1 cellular context compared by ENCODE assay signal in the genomic region with DNA sequence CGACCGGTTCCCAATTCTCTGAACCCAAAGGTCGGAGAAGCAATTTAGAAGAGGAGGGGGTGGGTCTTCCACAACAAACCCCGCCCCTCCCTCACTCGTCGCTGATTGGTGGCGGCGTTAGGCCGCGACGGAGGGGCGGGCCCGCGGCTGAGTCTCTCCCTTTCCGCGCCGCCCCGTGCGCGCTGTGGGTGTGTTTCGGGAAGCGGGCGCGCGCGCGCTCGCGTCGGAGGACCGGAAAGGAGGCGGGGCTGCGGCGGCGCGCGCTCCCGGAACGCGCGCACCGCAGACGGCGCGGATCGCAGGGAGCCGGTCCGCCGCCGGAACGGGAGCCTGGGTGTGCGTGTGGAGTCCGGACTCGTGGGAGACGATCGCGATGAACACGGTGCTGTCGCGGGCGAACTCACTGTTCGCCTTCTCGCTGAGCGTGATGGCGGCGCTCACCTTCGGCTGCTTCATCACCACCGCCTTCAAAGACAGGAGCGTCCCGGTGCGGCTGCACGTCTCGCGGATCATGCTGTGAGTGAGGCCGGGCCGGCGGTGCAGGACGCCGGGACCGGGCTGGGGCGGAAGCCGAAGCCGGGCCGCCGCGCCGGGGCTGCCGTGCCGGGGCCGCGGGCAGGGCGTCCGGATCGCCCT.
TF ChIP-seq lines count a peak whose summit lies in the region.

SPCS3 (plus strand) TSS at position 263 of the 636 bp plus-strand sequence; CDS start at position 374, 111 bp downstream.

TF ChIP-seq in K562, 482 proteins besides CTCF, POLR2A, EP300 and RAD21 (continued from another document and continues in another):
- 0 out of 4 replicates have a peak, but pooled peaks of 1 of the 2 experiments have one; percentile 31 for TF ChIP-seq TRIM24 (IDR thresholded peaks at IDR 0.05)
- TF ChIP-seq, protein P1, sequence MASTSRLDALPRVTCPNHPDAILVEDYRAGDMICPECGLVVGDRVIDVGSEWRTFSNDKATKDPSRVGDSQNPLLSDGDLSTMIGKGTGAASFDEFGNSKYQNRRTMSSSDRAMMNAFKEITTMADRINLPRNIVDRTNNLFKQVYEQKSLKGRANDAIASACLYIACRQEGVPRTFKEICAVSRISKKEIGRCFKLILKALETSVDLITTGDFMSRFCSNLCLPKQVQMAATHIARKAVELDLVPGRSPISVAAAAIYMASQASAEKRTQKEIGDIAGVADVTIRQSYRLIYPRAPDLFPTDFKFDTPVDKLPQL (IDR thresholded peaks at IDR 0.05; ENCODE audit: extremely low read depth, insufficient read length), result no peak
- TF ChIP-seq SIX5 (IDR thresholded peaks at IDR 0.05; ENCODE audit: borderline replicate concordance in 1 of 2, insufficient read depth in 1 of 2, low read depth in 1 of 2, low read length in 2 of 2), result no peak
- TF ChIP-seq RBM22 (IDR thresholded peaks at IDR 0.05; ENCODE audit: low read depth, low read length, poor library complexity, severe bottlenecking), result no peak
- TF ChIP-seq NFATC3 (IDR thresholded peaks at IDR 0.05), result no peak
- TF ChIP-seq ZNF23 (CRISPR knock-in tag; IDR thresholded peaks at IDR 0.05), result no peak
- TF ChIP-seq NCOR1 (IDR thresholded peaks at IDR 0.05), result no peak
- no peak for TF ChIP-seq SRSF9 (IDR thresholded peaks at IDR 0.05; ENCODE audit: borderline replicate concordance, low read depth, low read length)
- TF ChIP-seq ZNF511 (CRISPR knock-in tag; IDR thresholded peaks at IDR 0.05), result peak; percentile 60
- peak; percentile 76 for TF ChIP-seq RB1 (IDR thresholded peaks at IDR 0.05; ENCODE audit: low read depth)
- TF ChIP-seq LEF1 (IDR thresholded peaks at IDR 0.05), result no peak
- no peak for TF ChIP-seq ZBTB17 (CRISPR knock-in tag; IDR thresholded peaks at IDR 0.05)
- no peak for TF ChIP-seq ZZZ3 (IDR thresholded peaks at IDR 0.05)
- no peak for TF ChIP-seq PHTF2 (CRISPR knock-in tag; IDR thresholded peaks at IDR 0.05)
- TF ChIP-seq ZNF583 (CRISPR knock-in tag; IDR thresholded peaks at IDR 0.05), result 0 out of 2 replicates have a peak, but pooled peaks have one; percentile 12
- no peak for TF ChIP-seq BCL6 (CRISPR knock-in tag; IDR thresholded peaks at IDR 0.05)
- TF ChIP-seq ZNF384 (IDR thresholded peaks at IDR 0.05; ENCODE audit: low read depth, low read length), result no peak
- 0 out of 2 replicates have a peak, but pooled peaks have one; percentile 51 for TF ChIP-seq MBD2 (IDR thresholded peaks at IDR 0.05; ENCODE audit: borderline replicate concordance, low read depth)
- no peak for TF ChIP-seq HNRNPUL1 (IDR thresholded peaks at IDR 0.05; ENCODE audit: low read length)
- no peak for TF ChIP-seq POLR3G (IDR thresholded peaks at IDR 0.05; ENCODE audit: extremely low read depth, insufficient read length, insufficient replicate concordance)
- TF ChIP-seq FOXK2 (conservative IDR thresholded peaks at IDR 0.05 in 1 of 2, IDR thresholded peaks at IDR 0.05 in 1 of 2; ENCODE audit: low read depth in 2 of 2), result peak in 1 of 2 experiments; percentile 31; a peak in 1 of 4 replicates
- no peak for TF ChIP-seq ZNF217 (CRISPR knock-in tag; IDR thresholded peaks at IDR 0.05)
- TF ChIP-seq, protein P2, sequence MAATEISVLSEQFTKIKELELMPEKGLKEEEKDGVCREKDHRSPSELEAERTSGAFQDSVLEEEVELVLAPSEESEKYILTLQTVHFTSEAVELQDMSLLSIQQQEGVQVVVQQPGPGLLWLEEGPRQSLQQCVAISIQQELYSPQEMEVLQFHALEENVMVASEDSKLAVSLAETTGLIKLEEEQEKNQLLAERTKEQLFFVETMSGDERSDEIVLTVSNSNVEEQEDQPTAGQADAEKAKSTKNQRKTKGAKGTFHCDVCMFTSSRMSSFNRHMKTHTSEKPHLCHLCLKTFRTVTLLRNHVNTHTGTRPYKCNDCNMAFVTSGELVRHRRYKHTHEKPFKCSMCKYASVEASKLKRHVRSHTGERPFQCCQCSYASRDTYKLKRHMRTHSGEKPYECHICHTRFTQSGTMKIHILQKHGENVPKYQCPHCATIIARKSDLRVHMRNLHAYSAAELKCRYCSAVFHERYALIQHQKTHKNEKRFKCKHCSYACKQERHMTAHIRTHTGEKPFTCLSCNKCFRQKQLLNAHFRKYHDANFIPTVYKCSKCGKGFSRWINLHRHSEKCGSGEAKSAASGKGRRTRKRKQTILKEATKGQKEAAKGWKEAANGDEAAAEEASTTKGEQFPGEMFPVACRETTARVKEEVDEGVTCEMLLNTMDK (IDR thresholded peaks at IDR 0.05; ENCODE audit: borderline replicate concordance, insufficient read depth, low read depth, low read length, poor library complexity, severe bottlenecking), result no peak
- no peak; a peak in 1 of 4 replicates for TF ChIP-seq NONO (IDR thresholded peaks at IDR 0.05; ENCODE audit: low read depth in 2 of 2, low read length in 1 of 2)
- TF ChIP-seq MXI1 (IDR thresholded peaks at IDR 0.05; ENCODE audit: low read depth, low read length), result no peak
- TF ChIP-seq ZKSCAN1 (IDR thresholded peaks at IDR 0.05; ENCODE audit: low read depth, low read length), result no peak
- no peak for TF ChIP-seq ZNF224 (CRISPR knock-in tag; IDR thresholded peaks at IDR 0.05)
- no peak for TF ChIP-seq ASH1L (IDR thresholded peaks at IDR 0.05; ENCODE audit: borderline replicate concordance, low read depth, partially characterized antibody)
- TF ChIP-seq MEIS2 (IDR thresholded peaks at IDR 0.05; ENCODE audit: partially characterized antibody), result peak; percentile 37
- TF ChIP-seq TFE3 (CRISPR knock-in tag; IDR thresholded peaks at IDR 0.05), result no peak
- no peak for TF ChIP-seq GABPA (tag; conservative IDR thresholded peaks at IDR 0.05; ENCODE audit: low read depth)
- TF ChIP-seq SMAD2 (IDR thresholded peaks at IDR 0.05; ENCODE audit: low read depth, low read length), result no peak
- no peak for TF ChIP-seq ZNF77 (CRISPR knock-in tag; IDR thresholded peaks at IDR 0.05)
- TF ChIP-seq CHD1 (IDR thresholded peaks at IDR 0.05; ENCODE audit: low read length), result peak; percentile 69
- TF ChIP-seq CBX2 (IDR thresholded peaks at IDR 0.05; ENCODE audit: insufficient read depth, low read length, poor library complexity, severe bottlenecking), result no peak
- TF ChIP-seq MTF1 (CRISPR knock-in tag; IDR thresholded peaks at IDR 0.05; ENCODE audit: borderline replicate concordance), result no peak
- no peak for TF ChIP-seq TFAM (CRISPR knock-in tag; conservative IDR thresholded peaks at IDR 0.05)
- TF ChIP-seq KDM2B (CRISPR knock-in tag; IDR thresholded peaks at IDR 0.05), result no peak
- TF ChIP-seq POLR2B (IDR thresholded peaks at IDR 0.05; ENCODE audit: low read depth, partially characterized antibody), result peak; percentile 71
- TF ChIP-seq ZNF395 (CRISPR knock-in tag; IDR thresholded peaks at IDR 0.05), result peak; percentile 54; the same call in 1 of the 2 replicates
- TF ChIP-seq ZNF512 (tag; IDR thresholded peaks at IDR 0.05), result no peak
- no peak for TF ChIP-seq POLR3A (IDR thresholded peaks at IDR 0.05; ENCODE audit: borderline replicate concordance, extremely low read depth, insufficient read depth, insufficient read length)
- TF ChIP-seq RERE (CRISPR knock-in tag; IDR thresholded peaks at IDR 0.05; ENCODE audit: borderline replicate concordance), result no peak
- no peak for TF ChIP-seq HMBOX1 (IDR thresholded peaks at IDR 0.05)
- no peak for TF ChIP-seq ZNF696 (CRISPR knock-in tag; conservative IDR thresholded peaks at IDR 0.05)
- TF ChIP-seq VEZF1 (CRISPR knock-in tag; IDR thresholded peaks at IDR 0.05), result peak; percentile 57; the same call in 1 of the 2 replicates
